ENCODE assay signal across 17 cellular contexts in the genomic region with DNA sequence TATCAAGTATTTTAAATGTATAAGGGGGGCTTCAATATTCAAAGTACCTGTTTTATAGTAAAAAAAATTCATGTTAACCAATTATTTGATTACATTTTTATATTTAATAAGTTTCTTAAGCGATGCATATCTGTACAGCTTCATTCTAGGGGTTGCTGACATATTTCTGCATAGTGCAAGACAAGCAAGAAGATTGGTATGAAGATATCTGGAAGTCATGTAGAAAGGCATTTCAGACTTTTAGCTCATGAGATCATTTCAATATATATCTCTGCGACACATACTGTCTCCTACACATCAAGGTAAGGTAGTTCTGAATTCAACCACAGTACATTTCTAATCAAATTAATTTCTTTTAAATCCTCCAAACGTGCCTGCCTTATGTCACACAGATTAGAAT.
DNase-seq lines count a peak whose midpoint lies in the region; ATAC-seq, FAIRE-seq and TF ChIP-seq lines count a peak whose summit lies in the region.
"Had no signal": no experiment of that assay in that cellular context is flagged by ENCODE, and none has a peak within 500 bp of the region (broad histone marks: within the 10 kb centered on the region; RNA-seq: fewer than 3 reads in every experiment).

No MANE protein-coding gene starts in this region.

- H3K9ac ChIP-seq in smooth muscle cell (ENCODE audit: low read depth), result no peak overlapping the region
- H3K9ac ChIP-seq: BLaER1 had no signal

- peaks cover 78% of the 10 kb centered on the region for H4K20me1 ChIP-seq in smooth muscle cell (ENCODE audit: low read depth)

- no peaks in the 10 kb centered on the region for H3K9me3 ChIP-seq in smooth muscle cell (replicated peaks; ENCODE audit: low read depth)
- H3K9me3 ChIP-seq: BLaER1 had no signal

- DNase-seq in amniotic epithelial cell (ENCODE audit: low read depth) (peak; percentile 65), fibroblast of pulmonary artery (ENCODE audit: low read depth) (peak; percentile 13), smooth muscle cell (lab: John Stamatoyannopoulos, UW; ENCODE audit: unreplicated experiment) (no peak)
- DNase-seq: ACHN, Kasumi-1, NCI-H2029, NCI-H2171 treated with DMSO at 0.1 percent for 48 hours, NCI-H510A treated with DMSO at 0.1 percent for 48 hours, SHP77 treated with DMSO at 0.1 percent for 48 hours had no signal

- ATAC-seq in HG02885 (IDR thresholded peaks at IDR 0.05; ENCODE audit: poor library complexity, unreplicated experiment) (no peak), GM21367 (IDR thresholded peaks at IDR 0.05; ENCODE audit: unreplicated experiment) (no peak), GM18907 (IDR thresholded peaks at IDR 0.05; ENCODE audit: unreplicated experiment) (no peak)

- TF ChIP-seq CTCF in fibroblast of pulmonary artery (IDR thresholded peaks at IDR 0.05; ENCODE audit: low read length, missing control alignments), result no peak
- TF ChIP-seq CTCF in smooth muscle cell (IDR thresholded peaks at IDR 0.05; ENCODE audit: borderline replicate concordance, insufficient read depth, poor library complexity, severe bottlenecking), result no peak

- no peaks in the 10 kb centered on the region for H3K27me3 ChIP-seq in smooth muscle cell (ENCODE audit: low read depth)
- H3K27me3 ChIP-seq: BLaER1 had no signal

- WGBS in smooth muscle cell (ENCODE audit: low lambda C conversion rate), result 89% methylated on average over 3 of the region's 3 CpGs

- H3F3A ChIP-seq in smooth muscle cell (ENCODE audit: low read depth), result no peaks in the 10 kb centered on the region

- peaks cover 4% of the 10 kb centered on the region for H3K36me3 ChIP-seq in smooth muscle cell (ENCODE audit: low read depth)

- peaks cover 59% of the 10 kb centered on the region for H3K79me2 ChIP-seq in smooth muscle cell (ENCODE audit: low read depth)

- H3K27ac ChIP-seq in smooth muscle cell (ENCODE audit: low read depth), result no peak overlapping the region
- H3K27ac ChIP-seq: BLaER1 had no signal

- H3K4me3 ChIP-seq in fibroblast of pulmonary artery (replicated peaks; ENCODE audit: low read depth, low read length), result no peak overlapping the region
- no peak overlapping the region for H3K4me3 ChIP-seq in smooth muscle cell
- H3K4me3 ChIP-seq: BLaER1 had no signal

- H3K4me1 ChIP-seq in smooth muscle cell (ENCODE audit: low read depth), result no peaks in the 10 kb centered on the region
- H3K4me1 ChIP-seq: BLaER1 had no signal

- FAIRE-seq in G401.6 (lab: Jason Lieb, UNC), result peak; percentile 19
- FAIRE-seq: GM12892, H1, RCC 7860 had no signal

- H2AFZ ChIP-seq in smooth muscle cell (ENCODE audit: low read depth), result no peak overlapping the region

- no peak overlapping the region for H3K4me2 ChIP-seq in smooth muscle cell
- H3K4me2 ChIP-seq: BLaER1 had no signal
